ENCODE assay signal across 8 cellular contexts in the genomic region with DNA sequence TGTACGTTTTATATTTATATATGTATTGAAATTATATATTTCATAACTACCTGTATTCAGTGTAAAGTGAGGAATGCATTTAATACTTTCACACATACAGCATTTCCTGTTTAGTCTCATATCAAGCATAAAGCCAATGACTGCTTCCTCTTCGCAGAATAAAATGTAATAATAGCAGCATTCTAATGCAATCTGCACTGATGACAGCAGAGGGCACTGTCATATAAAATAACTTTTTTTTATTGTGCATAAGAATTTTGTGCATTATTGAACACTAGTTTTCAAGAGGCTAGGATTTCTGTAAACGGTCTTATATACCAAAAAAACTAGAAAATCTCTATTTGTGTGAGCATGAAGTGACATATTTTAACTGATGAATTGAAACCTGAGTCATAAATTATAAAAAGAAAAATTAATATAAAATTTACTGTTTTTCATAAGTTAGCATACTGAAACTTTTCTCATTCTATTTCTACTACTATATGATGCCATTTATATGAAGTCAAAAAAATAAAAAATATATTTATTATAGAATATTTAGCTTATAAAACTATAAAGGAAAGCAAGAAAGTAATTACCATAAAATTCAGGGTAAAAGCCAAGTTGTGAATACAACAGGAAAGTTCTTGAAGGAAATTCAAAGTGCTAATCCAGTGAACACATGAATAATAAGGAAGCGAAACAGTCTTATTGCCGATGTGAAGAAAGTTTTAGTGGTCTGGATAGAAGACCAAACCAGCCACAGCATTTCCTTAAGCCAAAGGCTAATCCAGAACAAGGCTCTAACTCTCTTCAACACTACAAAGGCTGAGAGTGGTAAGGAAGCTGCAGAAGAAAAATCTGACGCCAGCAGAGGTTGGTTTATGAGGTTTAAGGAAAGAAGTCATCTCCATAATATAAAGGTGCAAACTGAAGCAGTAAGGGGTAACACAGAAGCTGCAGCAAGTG. TPM values are rescaled to one million over a fixed set of nuclear protein-coding genes. Genes with fewer than 3 reads are reported as not detected.
DNase-seq lines count a peak whose midpoint lies in the region; ATAC-seq, FAIRE-seq and TF ChIP-seq lines count a peak whose summit lies in the region.

No MANE protein-coding gene starts in this region.

- H3K9ac ChIP-seq in GM12878 (ENCODE audit: control insufficient read depth, insufficient read depth, low read length), result no peak overlapping the region

- H3K4me1 ChIP-seq in GM12878 (ENCODE audit: control insufficient read depth, insufficient read depth, low read length), result peaks cover 5% of the 10 kb centered on the region

- SMC1A ChIA-PET in GM12878 (lab: Charles Lee; ENCODE audit: uncharacterized antibody, unreplicated experiment), result interaction anchor here (0.8 to 3.7 kb wide), 18 partner anchors 9 to 236 kb away, joined by 3 to 44 read pairs (median 4); no protein-coding TSS in a partner anchor

- no peak overlapping the region for H2AFZ ChIP-seq in GM12878 (ENCODE audit: control insufficient read depth, low read depth, low read length)

- H4K20me1 ChIP-seq in GM12878 (ENCODE audit: control insufficient read depth, insufficient read depth), result no peaks in the 10 kb centered on the region

- DNase-seq in DMS53 treated with DMSO at 0.1 percent for 48 hours (lab: John Stamatoyannopoulos, UW; ENCODE audit: unreplicated experiment) (peak; percentile 44), RWPE1 (ENCODE audit: low spot score) (peak; percentile 42), GM12878 (ENCODE audit: low read depth, low spot score) (no peak), iris pigment epithelial cell (ENCODE audit: low read depth) (peak; percentile 46), NCI-H128 (lab: John Stamatoyannopoulos, UW; ENCODE audit: unreplicated experiment) (no peak)
- DNase-seq in stimulated activated CD4-positive, alpha-beta T cell treated with anti-CD3 and anti-CD28 coated beads, TNF-alpha, amount 100 ng/mL, for 24 hours (ENCODE audit: low read depth in 3 of 3), result peak in 2 of 3 experiments; percentile 5 to 21

- no peak for TF ChIP-seq EP300 in GM12878 (IDR thresholded peaks at IDR 0.05; ENCODE audit: borderline replicate concordance in 1 of 2, control insufficient read depth in 1 of 2, low read depth in 2 of 2, low read length in 2 of 2)

- CTCF ChIA-PET in RWPE1 (lab: Yijun Ruan, JAX), result interaction anchor here (0.6 to 1.0 kb wide), 4 partner anchors 39 to 237 kb away, joined by 3 to 7 read pairs (median 4); no protein-coding TSS in a partner anchor
- CTCF ChIA-PET in GM12878 (lab: Yijun Ruan, JAX), result interaction anchor here (0.6 to 6.3 kb wide), 23 partner anchors 9 to 237 kb away, joined by 3 to 81 read pairs (median 5); a partner anchor contains a TSS

- H3K9me3 ChIP-seq in GM12878 (replicated peaks; ENCODE audit: control insufficient read depth, insufficient read depth, low read length), result no peaks in the 10 kb centered on the region; the same call in 2 of the 3 replicates

- POLR2A ChIA-PET in RWPE1 (lab: Yijun Ruan, JAX; ENCODE audit: low non-redundant PET), result no interaction called here
- POLR2A ChIA-PET in GM12878 (lab: Charles Lee), result interaction anchor here (1.0 to 1.5 kb wide), 3 partner anchors 37 to 118 kb away, joined by 3 to 4 read pairs (median 3); a partner anchor contains a TSS

- RAD21 ChIA-PET in GM12878 (lab: Charles Lee; ENCODE audit: unreplicated experiment), result interaction anchor here (0.9 to 3.5 kb wide), 17 partner anchors 11 to 246 kb away, joined by 3 to 41 read pairs (median 5); a partner anchor contains a TSS

- no peak overlapping the region for H3K27ac ChIP-seq in RWPE1
- H3K27ac ChIP-seq in GM12878 (ENCODE audit: control insufficient read depth, insufficient read depth), result 0 out of 2 replicates have a peak overlapping the region, but pooled peaks have one; percentile 33

- peak; percentile 67 for TF ChIP-seq CTCF in RWPE1 (conservative IDR thresholded peaks at IDR 0.05; ENCODE audit: low read depth)
- peak; percentile 45 to 69 (median 67); a peak in 5 of 6 replicates for TF ChIP-seq CTCF in GM12878 (IDR thresholded peaks at IDR 0.05 in 2 of 3, conservative IDR thresholded peaks at IDR 0.05 in 1 of 3; ENCODE audit: control insufficient read depth in 2 of 3, extremely low read depth in 1 of 3, insufficient read depth in 1 of 3, low read depth in 3 of 3, low read length in 3 of 3)

- peak overlapping the region; percentile 33; the same call in 1 of the 2 replicates for H3K4me2 ChIP-seq in GM12878 (ENCODE audit: control insufficient read depth, insufficient read depth)

- no peaks in the 10 kb centered on the region; the same call in 1 of the 2 replicates for H3K79me2 ChIP-seq in GM12878 (ENCODE audit: control insufficient read depth, insufficient read depth, low read length)

- no peak overlapping the region for H3K4me3 ChIP-seq in GM12878

- TF ChIP-seq POLR2A in GM12878 (IDR thresholded peaks at IDR 0.05; ENCODE audit: low read depth, low read length), result no peak

- no peak for FAIRE-seq in GM12878 (lab: Jason Lieb, UNC)

- WGBS in GM12878 (ENCODE audit: insufficient coverage, insufficient replicate concordance, low lambda C conversion rate, missing lambda C conversion rate), result 29% methylated on average over 6 of the region's 6 CpGs

- intact Hi-C loops in GM12878 (cut with micrococcal nuclease; ENCODE audit: unreplicated experiment), result loop anchor here (1.0 to 2.0 kb wide), 3 partner anchors 117 to 236 kb away; no protein-coding TSS in a partner anchor

- peak; percentile 60 for ATAC-seq in GM19455 (IDR thresholded peaks at IDR 0.05; ENCODE audit: unreplicated experiment)
- ATAC-seq in HG03565 (IDR thresholded peaks at IDR 0.05; ENCODE audit: unreplicated experiment), result peak; percentile 77
- peak; percentile 86 for ATAC-seq in GM12878

- peak; percentile 68 for TF ChIP-seq RAD21 in GM12878 (IDR thresholded peaks at IDR 0.05; ENCODE audit: insufficient read depth, low read depth, low read length)

- H3K27me3 ChIP-seq in GM12878 (replicated peaks in 1 of 2; ENCODE audit: control insufficient read depth in 2 of 2, insufficient read depth in 2 of 2, low read length in 1 of 2), result no peaks in the 10 kb centered on the region

- in situ Hi-C loops in GM12878 (cut with MboI), result loop anchor here (10.0 kb wide), 1 partner anchor 232 kb away; no protein-coding TSS in a partner anchor

- H3K36me3 ChIP-seq in GM12878 (ENCODE audit: control insufficient read depth in 2 of 2, insufficient read depth in 2 of 2, low read length in 1 of 2), result peaks cover 0 to 5% of the 10 kb centered on the region in 2 experiments; a peak in 1 of 4 replicates

- BruUV-seq in GM12878 (replicated peaks; lab: Mats Ljungman, UMichigan), result no TSS peak

TF ChIP-seq in GM12878, 131 proteins besides CTCF, POLR2A, EP300 and RAD21 (continues in another document):
- TF ChIP-seq BACH1 (IDR thresholded peaks at IDR 0.05; ENCODE audit: borderline replicate concordance) (no peak), NBN (IDR thresholded peaks at IDR 0.05) (no peak)

RNA-seq across cellular contexts. Expression of a gene that starts 36.3 kb away (rescaled TPM):
- total RNA-seq in GM12878 (2013; cell fraction: nucleolus; rRNA removed), result 53.0 and 53.9 TPM in 2 replicates
- total RNA-seq in GM12878 (2014; rRNA removed) (15.4 and 20.2 TPM in 2 replicates), GM12878 (2014; rRNA removed; fragmentation: Illumina TruSeq; extraction: Trizol) (17.9 and 20.6 TPM in 2 replicates), GM12878 (2021) (15.8 and 16.0 TPM in 2 replicates)
- polyA plus RNA-seq in GM12878 (2011; ENCODE audit: low read depth), result 8.8 TPM
- polyA plus RNA-seq in GM12878 (2011; rRNA removed) (33.0 and 44.4 TPM in 2 replicates), GM12878 (2014; fragmentation: Illumina TruSeq; extraction: Trizol) (18.0 and 25.0 TPM in 2 replicates), GM12878 (2014; fragmentation: Nextera tagmentation; extraction: Ambion mirVana) (10 to 100 TPM in 1 of 2 experiments, 1 to 10 TPM in 1; 9.3 to 12.4 TPM), GM12878 (2014; rRNA removed) (18.6 and 21.9 TPM in 2 replicates), GM12878 (2016; fragmentation: Nextera tagmentation; extraction: Ambion mirVana) (10 to 100 TPM; 17.7 to 18.0 TPM)
- 14.5 and 15.3 TPM in 2 replicates for polyA plus RNA-seq in GM12878 (2011; cell fraction: cytosol; rRNA removed)
- polyA plus RNA-seq in GM12878 (2011; cell fraction: nucleus; rRNA removed), result 31.3 and 42.4 TPM in 2 replicates
- 12.5 and 16.2 TPM in 2 replicates for polyA plus RNA-seq in GM12878 (2012)
- 21.8 and 26.9 TPM in 2 replicates for polyA minus RNA-seq in GM12878 (2011; rRNA and poly(A)+ RNA removed)
- polyA minus RNA-seq in GM12878 (2011; cell fraction: cytosol; rRNA and poly(A)+ RNA removed), result 5.5 and 6.1 TPM in 2 replicates
- polyA minus RNA-seq in GM12878 (2011; cell fraction: nucleus; rRNA and poly(A)+ RNA removed), result 22.0 and 23.5 TPM in 2 replicates

RNA-seq across cellular contexts. Expression of a gene that starts 40.4 kb away (rescaled TPM):
- 154 and 165 TPM in 2 replicates for total RNA-seq in GM12878 (2013; cell fraction: nucleolus; rRNA removed)
- total RNA-seq in GM12878 (2014; rRNA removed) (46.2 and 48.6 TPM in 2 replicates), GM12878 (2014; rRNA removed; fragmentation: Illumina TruSeq; extraction: Trizol) (67.8 and 69.8 TPM in 2 replicates), GM12878 (2021) (49.5 and 57.0 TPM in 2 replicates)
- 41.8 TPM for polyA plus RNA-seq in GM12878 (2011; ENCODE audit: low read depth)
- polyA plus RNA-seq in GM12878 (2011; rRNA removed) (52.3 and 87.7 TPM in 2 replicates), GM12878 (2014; fragmentation: Illumina TruSeq; extraction: Trizol) (85.8 and 123 TPM in 2 replicates), GM12878 (2014; fragmentation: Nextera tagmentation; extraction: Ambion mirVana) (10 to 100 TPM; 71.6 to 85.4 TPM), GM12878 (2014; rRNA removed) (41.8 and 51.2 TPM in 2 replicates), GM12878 (2016; fragmentation: Nextera tagmentation; extraction: Ambion mirVana) (100 to 1,000 TPM; 106 to 111 TPM)
- polyA plus RNA-seq in GM12878 (2011; cell fraction: cytosol; rRNA removed), result 16.8 and 19.9 TPM in 2 replicates
- 23.3 and 24.7 TPM in 2 replicates for polyA plus RNA-seq in GM12878 (2011; cell fraction: nucleus; rRNA removed)
- polyA plus RNA-seq in GM12878 (2012), result 37.6 and 45.2 TPM in 2 replicates
- polyA minus RNA-seq in GM12878 (2011; rRNA and poly(A)+ RNA removed), result 28.8 and 40.7 TPM in 2 replicates
- 10.9 and 29.3 TPM in 2 replicates for polyA minus RNA-seq in GM12878 (2011; cell fraction: cytosol; rRNA and poly(A)+ RNA removed)
- polyA minus RNA-seq in GM12878 (2011; cell fraction: nucleus; rRNA and poly(A)+ RNA removed), result 28.0 and 38.0 TPM in 2 replicates

Comparison
In these comparisons a context has a peak if more than half of its experiments do, and no peak if none do; other contexts are left out.
1. DNase-seq: peak in DMS53 treated with DMSO at 0.1 percent for 48 hours (single experiment), RWPE1 (single experiment), iris pigment epithelial cell (single experiment) and stimulated activated CD4-positive, alpha-beta T cell treated with anti-CD3 and anti-CD28 coated beads, TNF-alpha, amount 100 ng/mL, for 24 hours (2 of 3); none in GM12878 (single experiment) and NCI-H128 (single experiment).
2. Peak in every context shown above with its lines, with median percentiles within 50 percentile points of each other: ATAC-seq.